ENCODE assay signal across 1 cellular context in genomic region chr2:237434916-237435315, GRCh38.
TF ChIP-seq lines count a peak whose summit lies in the region.

No MANE protein-coding gene starts in this region.

TF ChIP-seq in K562, 482 proteins besides CTCF, POLR2A, EP300 and RAD21 (continued from another document and continues in another):
- TF ChIP-seq ATF3 (IDR thresholded peaks at IDR 0.05), result no peak
- TF ChIP-seq ATF3 (CRISPR knock-in tag; conservative IDR thresholded peaks at IDR 0.05), result no peak
- TF ChIP-seq ZNF431 (CRISPR knock-in tag; IDR thresholded peaks at IDR 0.05), result no peak
- no peak for TF ChIP-seq SMARCC2 (IDR thresholded peaks at IDR 0.05; ENCODE audit: low read depth)
- no peak for TF ChIP-seq ZNF407 (IDR thresholded peaks at IDR 0.05; ENCODE audit: low read depth)
- TF ChIP-seq TEAD4 (IDR thresholded peaks at IDR 0.05; ENCODE audit: low read length), result peak; percentile 64; the same call in 1 of the 2 replicates
- no peak for TF ChIP-seq TEAD4 (CRISPR knock-in tag; IDR thresholded peaks at IDR 0.05; ENCODE audit: borderline replicate concordance)
- TF ChIP-seq ASH1L (IDR thresholded peaks at IDR 0.05; ENCODE audit: borderline replicate concordance, low read depth, partially characterized antibody), result no peak
- TF ChIP-seq CREM (IDR thresholded peaks at IDR 0.05; ENCODE audit: low read depth), result peak; percentile 36
- TF ChIP-seq WHSC1 (IDR thresholded peaks at IDR 0.05; ENCODE audit: low read length), result no peak
- TF ChIP-seq MXD1 (CRISPR knock-in tag; IDR thresholded peaks at IDR 0.05; ENCODE audit: borderline replicate concordance, poor library complexity, severe bottlenecking), result no peak
- TF ChIP-seq FUS (optimal IDR thresholded peaks at IDR 0.05; ENCODE audit: low read depth, low read length), result no peak
- no peak for TF ChIP-seq MCM5 (IDR thresholded peaks at IDR 0.05; ENCODE audit: low read depth)
- peak in 1 of 2 experiments; percentile 42; a peak in 1 of 4 replicates for TF ChIP-seq SRF (CRISPR knock-in tag; IDR thresholded peaks at IDR 0.05)
- TF ChIP-seq SMARCE1 (IDR thresholded peaks at IDR 0.05), result no peak; the same call in 1 of the 2 replicates
- TF ChIP-seq IFI16 (CRISPR knock-in tag; IDR thresholded peaks at IDR 0.05), result no peak
- TF ChIP-seq ZBED1 (IDR thresholded peaks at IDR 0.05), result no peak
- TF ChIP-seq CCAR2 (IDR thresholded peaks at IDR 0.05; ENCODE audit: low read depth, low read length), result no peak
- TF ChIP-seq TEAD1 (CRISPR knock-in tag; IDR thresholded peaks at IDR 0.05), result 0 out of 4 replicates have a peak, but pooled peaks of 1 of the 2 experiments have one; percentile 35
- TF ChIP-seq E2F5 (CRISPR knock-in tag; IDR thresholded peaks at IDR 0.05), result no peak
- TF ChIP-seq ZNF175 (CRISPR knock-in tag; IDR thresholded peaks at IDR 0.05; ENCODE audit: low read depth), result 0 out of 2 replicates have a peak, but pooled peaks have one; percentile 30
- TF ChIP-seq RCOR1 (IDR thresholded peaks at IDR 0.05; ENCODE audit: borderline replicate concordance in 1 of 2, low read depth in 2 of 2, low read length in 2 of 2), result peak in 1 of 2 experiments; percentile 73; a peak in 2 of 4 replicates
- TF ChIP-seq FOSL1 (tag; conservative IDR thresholded peaks at IDR 0.05), result 0 out of 2 replicates have a peak, but pooled peaks have one; percentile 9
- no peak for TF ChIP-seq ETV6 (IDR thresholded peaks at IDR 0.05; ENCODE audit: borderline replicate concordance in 1 of 2, low read depth in 2 of 2, low read length in 1 of 2)
- TF ChIP-seq ETV6 (CRISPR knock-in tag; IDR thresholded peaks at IDR 0.05; ENCODE audit: borderline replicate concordance), result no peak
- peak; percentile 52 for TF ChIP-seq SMAD4 (CRISPR knock-in tag; conservative IDR thresholded peaks at IDR 0.05)
- no peak for TF ChIP-seq SLC30A9 (CRISPR knock-in tag; IDR thresholded peaks at IDR 0.05)
- TF ChIP-seq TCF3 (CRISPR knock-in tag; IDR thresholded peaks at IDR 0.05), result no peak
- TF ChIP-seq NUFIP1 (IDR thresholded peaks at IDR 0.05; ENCODE audit: partially characterized antibody), result no peak
- TF ChIP-seq MTA3 (IDR thresholded peaks at IDR 0.05; ENCODE audit: borderline replicate concordance), result no peak
- TF ChIP-seq ELK3 (CRISPR knock-in tag; IDR thresholded peaks at IDR 0.05), result no peak
- no peak for TF ChIP-seq ZNF253 (CRISPR knock-in tag; conservative IDR thresholded peaks at IDR 0.05)
- no peak for TF ChIP-seq MNT (conservative IDR thresholded peaks at IDR 0.05)
- TF ChIP-seq ZNF263 (CRISPR knock-in tag; IDR thresholded peaks at IDR 0.05; ENCODE audit: borderline replicate concordance), result no peak
- peak in 1 of 3 experiments; percentile 32; a peak in 1 of 6 replicates for TF ChIP-seq ZBTB11 (CRISPR knock-in tag; IDR thresholded peaks at IDR 0.05)
- TF ChIP-seq MYC (IDR thresholded peaks at IDR 0.05; ENCODE audit: low read depth, low read length), result no peak
- TF ChIP-seq MYC (CRISPR knock-in tag; IDR thresholded peaks at IDR 0.05; ENCODE audit: borderline replicate concordance, low read depth), result no peak
- TF ChIP-seq RBM39 (optimal IDR thresholded peaks at IDR 0.05; ENCODE audit: low read depth, low read length), result no peak
- no peak for TF ChIP-seq RFX5 (IDR thresholded peaks at IDR 0.05; ENCODE audit: low read depth, low read length)
- peak; percentile 29; the same call in 1 of the 2 replicates for TF ChIP-seq CBFA2T3 (IDR thresholded peaks at IDR 0.05)
- TF ChIP-seq HES1 (IDR thresholded peaks at IDR 0.05; ENCODE audit: low read depth), result peak; percentile 76; the same call in 1 of the 2 replicates
- no peak for TF ChIP-seq ZEB2 (IDR thresholded peaks at IDR 0.05)
